Comparison of ENCODE assay signal across 29 cellular contexts in the genomic region with DNA sequence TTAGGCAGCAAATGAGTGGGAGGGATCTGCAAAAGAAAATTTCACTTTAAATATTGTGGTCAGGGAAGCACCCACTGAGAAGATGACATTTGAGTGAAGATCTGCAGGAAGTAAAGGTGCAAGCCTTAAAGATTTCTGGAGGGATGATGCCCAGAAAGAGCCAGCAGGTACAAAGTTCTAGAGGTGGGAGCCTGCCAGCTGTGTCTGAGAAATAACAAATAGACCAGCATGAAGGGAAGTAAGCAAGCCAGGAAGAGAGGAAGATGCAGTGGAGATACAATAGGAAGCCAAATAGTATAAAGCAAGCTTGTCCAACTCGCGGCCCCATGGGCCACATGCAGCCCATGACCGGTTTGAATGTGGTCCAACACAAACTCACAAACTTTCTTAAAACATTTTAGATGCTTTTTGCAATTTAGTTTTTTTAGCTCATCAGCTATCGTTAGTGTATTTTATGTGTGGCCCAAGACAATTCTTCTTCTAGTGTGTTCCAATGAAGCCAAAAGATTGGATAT.
"Had no signal": no experiment of that assay in that cellular context is flagged by ENCODE, and none has a peak within 500 bp of the region (broad histone marks: within the 10 kb centered on the region; RNA-seq: fewer than 3 reads in every experiment).

No MANE protein-coding gene starts in this region.

- H3K4me3 ChIP-seq: ovary, prostate gland, right lobe of liver, skin epidermis, smooth muscle cell, spleen, suprapubic skin, testis, tibial artery, transverse colon, upper lobe of right lung, uterus had no signal

- DNase-seq: naive B cell; naive thymus-derived CD8-positive, alpha-beta T cell; nephron progenitor cell; occipital lobe; ovary; right lobe of liver; spleen; stimulated activated CD4-positive, alpha-beta T cell treated with anti-CD3 and anti-CD28 coated beads, Interleukin-12 subunit alpha, Interleukin-12 subunit beta, amount 100 ng/mL, for 4 hours; stimulated activated CD4-positive, alpha-beta T cell treated with anti-CD3 and anti-CD28 coated beads, Interleukin-1b, Interleukin-23, amount 100 ng/mL, for 48 hours; stimulated activated CD4-positive, alpha-beta T cell treated with anti-CD3 and anti-CD28 coated beads, Interleukin-4, amount 100 ng/mL, for 1 hour; stimulated activated CD4-positive, alpha-beta T cell treated with anti-CD3 and anti-CD28 coated beads, Interleukin-4, amount 100 ng/mL, for 4 hours; stimulated activated CD8-positive, alpha-beta memory T cell treated with anti-CD3 and anti-CD28 coated beads, Interleukin-4, amount 100 ng/mL, for 48 hours; stimulated activated naive CD4-positive, alpha-beta T cell; stimulated activated naive CD8-positive, alpha-beta T cell treated with anti-CD3 and anti-CD28 coated beads, Interleukin-15, amount 100 ng/mL, for 72 hours; stimulated activated naive CD8-positive, alpha-beta T cell treated with anti-CD3 and anti-CD28 coated beads, Interleukin-15, Interleukin-2, amounts not matched to agents 100 U/mL and 50 U/mL, for 24 hours; substantia nigra; testis; tibial artery; transverse colon; upper lobe of right lung; uterus had no signal

- H3K9me3 ChIP-seq: neutrophil, ovary, prostate gland, right lobe of liver, spleen, suprapubic skin, testis, tibial artery, transverse colon, upper lobe of right lung, uterus had no signal

- H3K4me1 ChIP-seq: prostate gland, right lobe of liver, spleen, suprapubic skin, testis, tibial artery, transverse colon, upper lobe of right lung, uterus had no signal

- H3K36me3 ChIP-seq: neutrophil, ovary, prostate gland, right lobe of liver, spleen, suprapubic skin, tibial artery, transverse colon, upper lobe of right lung, uterus had no signal

- H3K27me3 ChIP-seq: neutrophil, ovary, right lobe of liver, spleen, suprapubic skin, testis, tibial artery, transverse colon, upper lobe of right lung, uterus had no signal

- ATAC-seq: naive thymus-derived CD8-positive, alpha-beta T cell; natural killer cell treated with Interleukin-12 subunit alpha and Interleukin-12 subunit beta and Interleukin-15 and Interleukin-18, amount 100 ng/mL, for 72 hours; right cardiac atrium; right lobe of liver; stimulated activated memory B cell treated with anti-CD40 and anti-IgM and Interleukin-4, amounts not matched to agents 10 μg/mL and 1 μg/mL and 100 μg/mL, for 72 hours; stimulated activated naive CD8-positive, alpha-beta T cell treated with anti-CD3 and anti-CD28 coated beads, Interleukin-15, amount 100 ng/mL, for 72 hours; stimulated activated naive CD8-positive, alpha-beta T cell treated with anti-CD3 and anti-CD28 coated beads, Interleukin-15, Interleukin-2, amounts not matched to agents 100 U/mL and 50 U/mL, for 24 hours; upper lobe of right lung had no signal

- H3K27ac ChIP-seq: neutrophil, ovary, prostate gland, right lobe of liver, skin epidermis, spleen, suprapubic skin, testis, tibial artery, transverse colon, upper lobe of right lung, uterus had no signal
